In the genomic region with DNA sequence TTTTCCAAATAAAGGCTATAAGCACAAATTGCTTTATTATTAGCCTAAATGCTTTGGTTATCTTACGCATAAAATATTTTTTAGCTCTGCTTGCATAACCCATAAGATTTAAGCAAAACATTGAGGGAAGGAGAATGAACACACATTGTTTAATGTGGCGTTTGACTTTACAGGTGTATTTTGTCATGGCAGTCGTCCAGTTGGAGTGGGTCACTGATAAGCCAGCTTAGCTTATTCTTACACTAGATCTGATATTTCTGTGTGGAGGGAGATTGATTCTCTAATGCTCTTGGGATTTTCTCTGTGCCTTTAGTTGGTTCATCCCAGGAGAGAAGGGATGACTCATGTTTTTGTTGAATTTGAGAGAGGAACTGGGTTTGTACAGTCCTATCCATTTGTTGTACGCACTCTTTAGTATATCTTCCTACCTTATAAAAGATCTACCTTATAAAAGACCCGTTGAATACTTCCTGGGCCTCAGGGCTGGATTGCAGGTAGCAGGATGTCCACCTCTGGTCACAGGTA, we compare ENCODE assay signal across 16 cellular contexts. TPM values are rescaled to one million over a fixed set of nuclear protein-coding genes. Genes with fewer than 3 reads are reported as not detected.
DNase-seq lines count a peak whose midpoint lies in the region; ATAC-seq, FAIRE-seq and TF ChIP-seq lines count a peak whose summit lies in the region.
"Had no signal": no experiment of that assay in that cellular context is flagged by ENCODE, and none has a peak within 500 bp of the region (broad histone marks: within the 10 kb centered on the region; RNA-seq: fewer than 3 reads in every experiment).

No MANE protein-coding gene starts in this region.

- no peaks in the 10 kb centered on the region for H3K27me3 ChIP-seq in GM23338 (ENCODE audit: insufficient read depth)

- H3K79me2 ChIP-seq in GM23338 (replicated peaks; ENCODE audit: insufficient read depth): no peaks in the 10 kb centered on the region

- peaks cover 22% of the 10 kb centered on the region for H3K4me1 Mint-ChIP-seq in stimulated activated memory B cell treated with anti-CD40 and anti-IgM and Interleukin-4, amounts not matched to agents 10 μg/mL and 1 μg/mL and 100 μg/mL, for 72 hours
- H3K4me1 Mint-ChIP-seq in GM23338: no peaks in the 10 kb centered on the region

- DNase-seq in H54 (ENCODE audit: insufficient read length, low spot score) (no peak), LNCaP clone FGC (ENCODE audit: low read depth) (peak; percentile 23), caudate nucleus (lab: John Stamatoyannopoulos, UW) (no peak), T-helper 2 cell (no peak), GM23338 (ENCODE audit: low spot score) (no peak), CD1c-positive myeloid dendritic cell (ENCODE audit: extremely low spot score) (no peak)
- DNase-seq: C1 segment of cervical spinal cord, NCI-H1417 treated with DMSO at 0.1 percent for 48 hours, NCI-H2029 treated with DMSO at 0.1 percent for 48 hours, NCI-H510A, SIG-M5 had no signal

- no peak for TF ChIP-seq POLR2A in H54 (IDR thresholded peaks at IDR 0.05; ENCODE audit: low read depth, low read length)

- TF ChIP-seq CTCF in LNCaP clone FGC (IDR thresholded peaks at IDR 0.05; ENCODE audit: control insufficient read depth, extremely low read depth, insufficient read depth) (no peak), GM23338 (conservative IDR thresholded peaks at IDR 0.05; ENCODE audit: low read depth in 2 of 2) (no peak)

- no peaks in the 10 kb centered on the region for H3K4me1 ChIP-seq in GM23338 (ENCODE audit: insufficient read depth)

- H3K36me3 Mint-ChIP-seq in stimulated activated memory B cell treated with anti-CD40 and anti-IgM and Interleukin-4, amounts not matched to agents 10 μg/mL and 1 μg/mL and 100 μg/mL, for 72 hours: peaks cover 7% of the 10 kb centered on the region
- H3K36me3 Mint-ChIP-seq in GM23338 (ENCODE audit: low read depth): no peaks in the 10 kb centered on the region

- H3K27ac Mint-ChIP-seq in stimulated activated memory B cell treated with anti-CD40 and anti-IgM and Interleukin-4, amounts not matched to agents 10 μg/mL and 1 μg/mL and 100 μg/mL, for 72 hours: peak overlapping the region; percentile 21
- no peak overlapping the region for H3K27ac Mint-ChIP-seq in GM23338

- H3K4me3 ChIP-seq in LNCaP clone FGC (ENCODE audit: low read depth, low read length): no peak overlapping the region
- no peak overlapping the region for H3K4me3 ChIP-seq in GM23338

- H3K27ac ChIP-seq in caudate nucleus (ENCODE audit: low read depth, low read length) (peak overlapping the region; percentile 11), GM23338 (ENCODE audit: low read depth) (no peak overlapping the region)
- H3K27ac ChIP-seq: KMS-11 had no signal

- no peak overlapping the region for H3K4me3 Mint-ChIP-seq in stimulated activated memory B cell treated with anti-CD40 and anti-IgM and Interleukin-4, amounts not matched to agents 10 μg/mL and 1 μg/mL and 100 μg/mL, for 72 hours
- no peak overlapping the region for H3K4me3 Mint-ChIP-seq in GM23338

- no peak overlapping the region for H3K4me2 ChIP-seq in GM23338
- H3K4me2 ChIP-seq: KMS-11 had no signal

- ATAC-seq in stimulated activated memory B cell treated with anti-CD40 and anti-IgM and Interleukin-4, amounts not matched to agents 10 μg/mL and 1 μg/mL and 100 μg/mL, for 72 hours: no peak
- no peak for ATAC-seq in GM23338

- no peaks in the 10 kb centered on the region for H3K27me3 Mint-ChIP-seq in stimulated activated memory B cell treated with anti-CD40 and anti-IgM and Interleukin-4, amounts not matched to agents 10 μg/mL and 1 μg/mL and 100 μg/mL, for 72 hours
- peaks cover 3% of the 10 kb centered on the region for H3K27me3 Mint-ChIP-seq in GM23338 (ENCODE audit: insufficient read depth, low read depth, poor library complexity)

- H3K9me3 Mint-ChIP-seq in stimulated activated memory B cell treated with anti-CD40 and anti-IgM and Interleukin-4, amounts not matched to agents 10 μg/mL and 1 μg/mL and 100 μg/mL, for 72 hours: no peaks in the 10 kb centered on the region
- H3K9me3 Mint-ChIP-seq in GM23338: no peaks in the 10 kb centered on the region

- no peaks in the 10 kb centered on the region for H3F3A ChIP-seq in GM23338 (replicated peaks; ENCODE audit: low read depth)

- H4K20me1 ChIP-seq in GM23338 (replicated peaks; ENCODE audit: insufficient read depth): no peaks in the 10 kb centered on the region

- FAIRE-seq in H54 (lab: Jason Lieb, UNC): peak; percentile 52
- FAIRE-seq: G401.6, GM12891, GM19239 had no signal

- no peaks in the 10 kb centered on the region for H3K36me3 ChIP-seq in GM23338 (ENCODE audit: insufficient read depth)

- H3K9me2 ChIP-seq in GM23338 (ENCODE audit: insufficient read depth): no peaks in the 10 kb centered on the region

- no peak overlapping the region for H2AFZ ChIP-seq in GM23338

TF ChIP-seq in GM23338, 12 proteins besides CTCF, POLR2A, EP300 and RAD21 (continues in another document):
- TF ChIP-seq JUNB (IDR thresholded peaks at IDR 0.05; ENCODE audit: unreplicated experiment): no peak
- no peak for TF ChIP-seq ZNF331 (CRISPR knock-in tag; IDR thresholded peaks at IDR 0.05; ENCODE audit: low read depth)
- TF ChIP-seq EZH2 (IDR thresholded peaks at IDR 0.05; ENCODE audit: low read depth, unreplicated experiment): no peak
- TF ChIP-seq ZNF114 (CRISPR knock-in tag; IDR thresholded peaks at IDR 0.05): no peak
- TF ChIP-seq ZNF462 (CRISPR knock-in tag; IDR thresholded peaks at IDR 0.05): no peak
- TF ChIP-seq NANOG (IDR thresholded peaks at IDR 0.05; ENCODE audit: borderline replicate concordance): no peak
- TF ChIP-seq EZH2phosphoT487 (IDR thresholded peaks at IDR 0.05; ENCODE audit: unreplicated experiment): no peak

RNA-seq across cellular contexts. Expression of gene ACYP2, which starts 47.5 kb away (rescaled TPM):
- total RNA-seq in GM23338 (2014; rRNA removed; shearing (Covaris generic)): 1.1 and 2.3 TPM in 2 replicates
- 14.2 and 15.5 TPM in 2 replicates for polyA plus RNA-seq in GM23338 (2016; fragmentation: Nextera tagmentation; extraction: Ambion mirVana)
